Comparison of ENCODE assay signal across 8 cellular contexts in genomic region chr1:169795687-169796086, GRCh38. TPM values are rescaled to one million over a fixed set of nuclear protein-coding genes. Genes with fewer than 3 reads are reported as not detected.
DNase-seq lines count a peak whose midpoint lies in the region; ATAC-seq, FAIRE-seq and TF ChIP-seq lines count a peak whose summit lies in the region.

No MANE protein-coding gene starts in this region.

- H3K4me3 ChIP-seq in AG04450 (ENCODE audit: low read depth, low read length), result peak overlapping the region; percentile 88
- peak overlapping the region; percentile 97 for H3K4me3 ChIP-seq in HUES64 (ENCODE audit: low read length)
- H3K4me3 ChIP-seq in astrocyte of the spinal cord (ENCODE audit: low read depth, low read length), result peak overlapping the region; percentile 89
- peak overlapping the region; percentile 96 for H3K4me3 ChIP-seq in mononuclear cell (ENCODE audit: low read length)

- TF ChIP-seq CTCF in AG04450 (IDR thresholded peaks at IDR 0.05; ENCODE audit: low read depth, low read length) (no peak), astrocyte of the spinal cord (IDR thresholded peaks at IDR 0.05; ENCODE audit: low read depth, low read length) (no peak)

- no peaks in the 10 kb centered on the region for H3K27me3 ChIP-seq in AG04450 (ENCODE audit: control insufficient read depth, insufficient read depth, low read length)
- H3K27me3 ChIP-seq in HUES64 (ENCODE audit: insufficient read depth, low read length), result no peaks in the 10 kb centered on the region
- no peaks in the 10 kb centered on the region for H3K27me3 ChIP-seq in mononuclear cell (ENCODE audit: insufficient read depth, low read length)

- TF ChIP-seq POLR2A in H54 (IDR thresholded peaks at IDR 0.05; ENCODE audit: low read depth, low read length), result no peak

- DNase-seq in AG04450 (ENCODE audit: low read depth, low spot score), result no peak
- DNase-seq in astrocyte of the spinal cord (ENCODE audit: low read depth, low spot score), result peak; percentile 5
- DNase-seq in H54 (ENCODE audit: insufficient read length, low spot score), result no peak
- DNase-seq in medulla oblongata (ENCODE audit: extremely low spot score), result no peak
- no peak for DNase-seq in NCI-H510A treated with DMSO at 0.1 percent for 48 hours (lab: John Stamatoyannopoulos, UW)

- H3K4me1 ChIP-seq in HUES64 (ENCODE audit: insufficient read depth, low read length) (peaks cover 18% of the 10 kb centered on the region; the same call in 1 of the 2 replicates), mononuclear cell (ENCODE audit: insufficient read depth, low read length) (peaks cover 21% of the 10 kb centered on the region)

- peaks cover 31% of the 10 kb centered on the region for H3K36me3 ChIP-seq in HUES64 (ENCODE audit: insufficient read depth, low read length)

- FAIRE-seq in H54 (lab: Jason Lieb, UNC), result no peak

- no peak for ATAC-seq in GM18861 (IDR thresholded peaks at IDR 0.05; ENCODE audit: unreplicated experiment)

- H3K27ac ChIP-seq in AG04450 (ENCODE audit: low read depth, low read length) (no peak overlapping the region), HUES64 (ENCODE audit: low read depth, low read length) (peak overlapping the region; percentile 98; the same call in 1 of the 2 replicates)

- H3K9me3 ChIP-seq in AG04450 (ENCODE audit: control insufficient read depth, insufficient read depth, low read length) (no peaks in the 10 kb centered on the region), HUES64 (ENCODE audit: insufficient read depth, low read depth, low read length) (peaks cover 4% of the 10 kb centered on the region; the same call in 1 of the 2 replicates), mononuclear cell (ENCODE audit: low read depth, low read length) (no peaks in the 10 kb centered on the region)

- in situ Hi-C loops in astrocyte of the spinal cord (cut with HindIII; ENCODE audit: low sequenced_read_pairs), result no loop called here

- CTCF ChIA-PET in AG04450 (lab: Charles Lee), result interaction anchor here (3.2 kb wide), 1 partner anchor 14 kb away, joined by 18 read pairs; no protein-coding TSS in a partner anchor

- WGBS in HUES64, result 22% methylated on average over 5 of the region's 5 CpGs

- POLR2A ChIA-PET in AG04450 (lab: Yijun Ruan, JAX), result no interaction called here

- peak overlapping the region; percentile 98 for H3K9ac ChIP-seq in HUES64 (ENCODE audit: low read depth, low read length)

RNA-seq across cellular contexts. Expression of gene METTL18, which starts 1.0 kb away (rescaled TPM):
- 4.4 and 7.1 TPM in 2 replicates for polyA plus RNA-seq in AG04450 (2011; rRNA removed)
- polyA minus RNA-seq in AG04450 (2011; rRNA and poly(A)+ RNA removed), result 2.3 and 3.0 TPM in 2 replicates
- polyA plus RNA-seq in HUES64 (2013, experiment 1 of 2), result 9.9 TPM
- 11.5 TPM for polyA plus RNA-seq in HUES64 (2013, experiment 2 of 2)
- 6.4 TPM for total RNA-seq in mononuclear cell
